ENCODE assay signal across 8 cellular contexts in the genomic region with DNA sequence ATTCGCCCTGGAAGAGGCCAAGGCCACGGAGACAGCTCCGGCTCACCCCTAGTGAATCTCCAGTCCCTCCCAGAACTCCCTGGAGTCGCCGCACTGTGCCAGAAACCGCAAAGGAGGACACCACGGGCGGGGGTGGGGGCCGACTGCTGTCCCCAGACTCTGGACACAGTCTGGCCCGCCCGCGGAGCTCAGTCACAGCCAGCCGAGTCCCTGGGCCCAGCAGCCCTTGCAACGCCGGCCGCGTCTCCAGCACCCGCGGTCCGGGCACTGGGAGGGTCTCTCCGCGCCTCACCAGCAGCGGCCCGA. TPM values are rescaled to one million over a fixed set of nuclear protein-coding genes. Genes with fewer than 3 reads are reported as not detected.
DNase-seq lines count a peak whose midpoint lies in the region; ATAC-seq and TF ChIP-seq lines count a peak whose summit lies in the region.

No MANE protein-coding gene starts in this region.

- H2AFZ ChIP-seq in OCI-LY3 (ENCODE audit: low read depth, low read length): peak overlapping the region; percentile 43; the same call in 1 of the 2 replicates

- H3K27ac ChIP-seq in BLaER1: peak overlapping the region; percentile 95
- peak overlapping the region; percentile 76 for H3K27ac ChIP-seq in OCI-LY3 (ENCODE audit: low read length)
- H3K27ac ChIP-seq in thyroid gland: peak overlapping the region; percentile 71 to 79 (median 74)

- H3K4me3 ChIP-seq in BLaER1 (peak overlapping the region; percentile 98), OCI-LY3 (ENCODE audit: low read length) (peak overlapping the region; percentile 91), lower leg skin (ENCODE audit: low read depth, poor library complexity, severe bottlenecking) (peak overlapping the region; percentile 81), thyroid gland (replicated peaks in 1 of 3) (peak overlapping the region; percentile 7 to 94 (median 83))

- peaks cover 26% of the 10 kb centered on the region for H3K79me2 ChIP-seq in OCI-LY3 (ENCODE audit: low read length)

- no peak for TF ChIP-seq CTCF in OCI-LY3 (IDR thresholded peaks at IDR 0.05; ENCODE audit: low read depth, low read length)
- TF ChIP-seq CTCF in lower leg skin (IDR thresholded peaks at IDR 0.05): no peak
- no peak for TF ChIP-seq CTCF in thyroid gland (IDR thresholded peaks at IDR 0.05)

- peak; percentile 24 for ATAC-seq in GM21825 (IDR thresholded peaks at IDR 0.05; ENCODE audit: unreplicated experiment)
- ATAC-seq in central memory CD8-positive, alpha-beta T cell (replicated peaks; ENCODE audit: extremely low read depth, poor library complexity, severe bottlenecking): no peak

- peaks cover 41% of the 10 kb centered on the region for H3K4me1 Mint-ChIP-seq in central memory CD8-positive, alpha-beta T cell

- H3K4me1 ChIP-seq in BLaER1 (peaks cover 37% of the 10 kb centered on the region), OCI-LY3 (ENCODE audit: low read length) (peaks cover 14% of the 10 kb centered on the region; the same call in 1 of the 2 replicates), thyroid gland (peaks cover 13 to 21% of the 10 kb centered on the region in 2 donors)

- 0% methylated on average over 3 to 13 of the region's 24 CpGs for WGBS in lower leg skin, 2 donors
- 0% methylated on average over 3 to 12 of the region's 24 CpGs for WGBS in thyroid gland, 2 donors

- intact Hi-C loops in lower leg skin (cut with DNase I; ENCODE audit: low total_unique reads): no loop called here
- intact Hi-C loops in thyroid gland (cut with DNase I): loop anchor here (5.0 kb wide), 1 partner anchor 39 kb away; no protein-coding TSS in a partner anchor

- no peaks in the 10 kb centered on the region for H3K27me3 ChIP-seq in BLaER1
- no peaks in the 10 kb centered on the region for H3K27me3 ChIP-seq in OCI-LY3 (ENCODE audit: low read depth, low read length)
- no peaks in the 10 kb centered on the region for H3K27me3 ChIP-seq in thyroid gland

- H4K20me1 ChIP-seq in BLaER1 (peaks cover 12% of the 10 kb centered on the region; the same call in 1 of the 2 replicates), OCI-LY3 (ENCODE audit: insufficient read depth, low read length) (no peaks in the 10 kb centered on the region)

- H3K27me3 Mint-ChIP-seq in central memory CD8-positive, alpha-beta T cell: no peaks in the 10 kb centered on the region

- no peaks in the 10 kb centered on the region for H3K9me3 ChIP-seq in BLaER1
- no peaks in the 10 kb centered on the region for H3K9me3 ChIP-seq in OCI-LY3 (ENCODE audit: insufficient read depth, low read length)
- H3K9me3 ChIP-seq in thyroid gland: no peaks in the 10 kb centered on the region

- no peak for DNase-seq in central memory CD8-positive, alpha-beta T cell (ENCODE audit: low spot score in 2 of 2)
- DNase-seq in lower leg skin (ENCODE audit: low spot score in 2 of 2): peak in 1 of 2 donors; percentile 85
- peak; percentile 29 to 32 for DNase-seq in thyroid gland
- DNase-seq in kidney glomerular epithelial cell (lab: John Stamatoyannopoulos, UW): no peak
- DNase-seq in NCI-H1092 (lab: John Stamatoyannopoulos, UW): no peak

- H3K9ac ChIP-seq in BLaER1: peak overlapping the region; percentile 96
- H3K9ac ChIP-seq in OCI-LY3 (ENCODE audit: low read length): peak overlapping the region; percentile 93

- H3K4me2 ChIP-seq in BLaER1: peak overlapping the region; percentile 96
- peak overlapping the region; percentile 96 for H3K4me2 ChIP-seq in OCI-LY3 (ENCODE audit: low read length)

- peaks cover 16% of the 10 kb centered on the region for H3K36me3 Mint-ChIP-seq in central memory CD8-positive, alpha-beta T cell (ENCODE audit: insufficient read depth)

- no peaks in the 10 kb centered on the region for H3K9me3 Mint-ChIP-seq in central memory CD8-positive, alpha-beta T cell

- TF ChIP-seq POLR2A in lower leg skin (IDR thresholded peaks at IDR 0.05) (no peak), thyroid gland (IDR thresholded peaks at IDR 0.05) (no peak)

- peaks cover 20% of the 10 kb centered on the region for H3K36me3 ChIP-seq in BLaER1
- peaks cover 11% of the 10 kb centered on the region for H3K36me3 ChIP-seq in OCI-LY3 (replicated peaks; ENCODE audit: low read depth, low read length)
- H3K36me3 ChIP-seq in thyroid gland: no peaks in the 10 kb centered on the region

- H3K27ac Mint-ChIP-seq in central memory CD8-positive, alpha-beta T cell (ENCODE audit: low read depth): peak overlapping the region; percentile 93

- H3K4me3 Mint-ChIP-seq in central memory CD8-positive, alpha-beta T cell: peak overlapping the region; percentile 89

RNA-seq across cellular contexts. Expression of gene PEX6, which starts 0.5 kb away (rescaled TPM):
- 10 to 100 TPM; 13.9 to 37.6 (median 25.7) TPM for total RNA-seq in lower leg skin
- 10 to 100 TPM; 23.7 to 39.9 (median 28.4) TPM for total RNA-seq in thyroid gland

RNA-seq across cellular contexts. Expression of gene PPP2R5D, which starts 5.9 kb away (rescaled TPM):
- total RNA-seq in lower leg skin (10 to 100 TPM; 26.3 to 49.4 (median 40.8) TPM), thyroid gland (10 to 100 TPM; 22.8 to 47.0 (median 28.2) TPM)

RNA-seq across cellular contexts. Expression of gene GNMT, which starts 17.9 kb away (rescaled TPM):
- total RNA-seq in lower leg skin (1 to 10 TPM in 1 of 4 donors, under 1 TPM in 3; 0.25 to 1.4 (median 0.60) TPM), thyroid gland (1 to 10 TPM in 3 of 4 donors, under 1 TPM in 1; 0.98 to 7.5 (median 2.5) TPM)

RNA-seq across cellular contexts. Expression of gene MEA1, which starts 35.3 kb away (rescaled TPM):
- total RNA-seq in lower leg skin (10 to 100 TPM; 59.5 to 99.9 (median 77.5) TPM), thyroid gland (10 to 100 TPM; 45.9 to 78.1 (median 61.7) TPM)

RNA-seq across cellular contexts. Expression of gene KLHDC3, which starts 35.6 kb away (rescaled TPM):
- total RNA-seq in lower leg skin (10 to 100 TPM; 75.1 to 84.7 (median 79.6) TPM), thyroid gland (100 to 1,000 TPM in 1 of 4 donors, 10 to 100 TPM in 3; 93.1 to 107 (median 97.7) TPM)

Comparison
In these comparisons a context has a peak if more than half of its experiments do, and no peak if none do; other contexts are left out.
1. DNase-seq: peak in thyroid gland (2 of 2); none in central memory CD8-positive, alpha-beta T cell (0 of 2), kidney glomerular epithelial cell (single experiment) and NCI-H1092 (single experiment).
2. Peak in every context shown above with its lines, with median percentiles within 50 percentile points of each other: H3K27ac ChIP-seq and H3K4me3 ChIP-seq.